In the genomic region with DNA sequence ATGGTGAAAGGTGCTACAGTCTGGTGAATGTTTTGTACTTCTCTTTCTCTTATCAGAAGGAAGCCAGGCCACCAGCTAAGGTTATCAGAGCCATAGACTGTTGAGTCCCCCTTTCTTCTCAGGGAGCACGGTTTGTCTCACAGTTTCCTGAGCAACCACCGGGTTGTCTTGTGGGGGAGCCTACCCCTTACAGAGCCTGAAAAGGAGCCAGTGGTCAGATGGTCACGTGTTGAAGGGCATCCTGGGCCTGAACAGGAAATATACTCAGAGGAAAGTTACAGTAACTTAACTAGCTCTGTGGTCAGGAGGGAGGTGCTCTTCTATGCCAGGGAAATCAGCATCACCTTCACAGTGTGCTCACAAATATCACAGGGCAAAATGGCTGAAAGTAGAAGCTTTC, we compare ENCODE assay signal across 8 cellular contexts. TPM values are rescaled to one million over a fixed set of nuclear protein-coding genes. Genes with fewer than 3 reads are reported as not detected.
DNase-seq lines count a peak whose midpoint lies in the region; ATAC-seq, FAIRE-seq and TF ChIP-seq lines count a peak whose summit lies in the region.

No MANE protein-coding gene starts in this region.

- WGBS in H1 (ENCODE audit: extremely low coverage in 1 of 2, insufficient coverage in 1 of 2, insufficient read length in 1 of 2, insufficient replicate concordance in 2 of 2, low coverage in 1 of 2, low lambda C conversion rate in 2 of 2, missing lambda C conversion rate in 1 of 2), 2 experiments = 87% methylated on average over 3 of the region's 3 CpGs; no CpG with 5 or more reads in 1 of the 2 experiments
- 30 to 45% (median 37%) methylated on average over 3 of the region's 3 CpGs for WGBS in stomach, 5 donors

- H3K4me2 ChIP-seq in SU-DHL-6 (ENCODE audit: low read depth, low read length, poor library complexity, severe bottlenecking) = peak overlapping the region; percentile 2
- no peak overlapping the region for H3K4me2 ChIP-seq in H1 (ENCODE audit: insufficient read depth in 1 of 2, low read depth in 2 of 2, low read length in 2 of 2)

- CTCF ChIA-PET in H1 (lab: Charles Lee; ENCODE audit: partially characterized antibody) = interaction anchor here (1.2 kb wide), 1 partner anchor 66 kb away, joined by 3 read pairs; no protein-coding TSS in a partner anchor

- TF ChIP-seq POLR2A in H1 (IDR thresholded peaks at IDR 0.05; ENCODE audit: control extremely low read depth in 1 of 2, low read depth in 2 of 2, low read length in 2 of 2) (no peak), stomach (IDR thresholded peaks at IDR 0.05) (no peak)

- H3K9ac ChIP-seq in SU-DHL-6 (ENCODE audit: low read length) (no peak overlapping the region), H1 (replicated peaks in 1 of 4; ENCODE audit: extremely low read depth in 1 of 4, low read depth in 3 of 4, low read length in 3 of 4) (no peak overlapping the region)

- H4K20me1 ChIP-seq in SU-DHL-6 (ENCODE audit: low read depth, low read length) = no peaks in the 10 kb centered on the region
- H4K20me1 ChIP-seq in H1 (replicated peaks in 1 of 2; ENCODE audit: control insufficient read depth in 1 of 2, insufficient read depth in 2 of 2, low read length in 2 of 2) = no peaks in the 10 kb centered on the region

- no peak overlapping the region for H4K5ac ChIP-seq in H1 (ENCODE audit: insufficient read length, low read depth, low read length)

- intact Hi-C loops in stomach (cut with DNase I; ENCODE audit: low total_unique reads) = no loop called here

- no peak for DNase-seq in H1 (ENCODE audit: low read depth in 1 of 2, low spot score in 2 of 2)
- DNase-seq in DMS53 (lab: John Stamatoyannopoulos, UW) = no peak
- no peak for DNase-seq in stomach
- no peak for DNase-seq in epidermal melanocyte (ENCODE audit: insufficient read length, low spot score)
- DNase-seq in COLO829 (ENCODE audit: low spot score) = no peak

- POLR2A ChIA-PET in H1 (lab: Charles Lee; ENCODE audit: partially characterized antibody) = no interaction called here

- H2BK12ac ChIP-seq in H1 (ENCODE audit: low read depth, low read length) = 0 out of 2 replicates have a peak overlapping the region, but pooled peaks have one; percentile 32

- H3K4me3 ChIP-seq in SU-DHL-6 (ENCODE audit: insufficient read depth, low read length, poor library complexity, severe bottlenecking) (no peak overlapping the region), H1 (ENCODE audit: extremely low read depth in 1 of 4, insufficient read depth in 2 of 4, low read depth in 3 of 4, low read length in 4 of 4) (no peak overlapping the region), stomach (no peak overlapping the region)

- TF ChIP-seq EP300 in H1 (IDR thresholded peaks at IDR 0.05; ENCODE audit: borderline replicate concordance in 1 of 2, low read depth in 2 of 2, low read length in 2 of 2) (no peak), stomach (IDR thresholded peaks at IDR 0.05) (no peak)

- H3K79me2 ChIP-seq in SU-DHL-6 (ENCODE audit: insufficient read depth, low read length) (no peaks in the 10 kb centered on the region), H1 (ENCODE audit: control insufficient read depth in 1 of 2, insufficient read depth in 2 of 2, low read length in 2 of 2) (no peaks in the 10 kb centered on the region)

- no peaks in the 10 kb centered on the region for H3K9me2 ChIP-seq in SU-DHL-6 (replicated peaks; ENCODE audit: insufficient read depth, low read length)

- H3K27me3 ChIP-seq in SU-DHL-6 (ENCODE audit: low read length) (no peaks in the 10 kb centered on the region), H1 (replicated peaks in 1 of 4; ENCODE audit: control insufficient read depth in 3 of 4, extremely low read depth in 1 of 4, insufficient read depth in 3 of 4, low read length in 3 of 4) (no peaks in the 10 kb centered on the region), stomach (no peaks in the 10 kb centered on the region)

- H3K56ac ChIP-seq in H1 (replicated peaks; ENCODE audit: insufficient read length, low read depth, low read length) = no peak overlapping the region

- H3K18ac ChIP-seq in H1 (ENCODE audit: extremely low read depth, low read length) = peak overlapping the region; percentile 26; the same call in 1 of the 2 replicates

- no peaks in the 10 kb centered on the region; the same call in 1 of the 2 replicates for H3K23me2 ChIP-seq in H1 (ENCODE audit: low read depth, low read length)

- no peak overlapping the region for H2BK20ac ChIP-seq in H1 (ENCODE audit: low read length)

- H3K9me3 ChIP-seq in SU-DHL-6 (ENCODE audit: insufficient read depth, low read length) (no peaks in the 10 kb centered on the region), H1 (ENCODE audit: insufficient read depth in 2 of 2, low read depth in 1 of 2, low read length in 1 of 2) (no peaks in the 10 kb centered on the region), stomach (no peaks in the 10 kb centered on the region)

- no peak for FAIRE-seq in H1 (lab: Jason Lieb, UNC)

- H3K4me1 ChIP-seq in H1 (replicated peaks in 1 of 4; ENCODE audit: control insufficient read depth in 3 of 4, insufficient read depth in 4 of 4, low read length in 3 of 4) (peaks cover 1 to 19% (median 12%) of the 10 kb centered on the region in 4 experiments; a peak in 4 of 7 replicates), stomach (peaks cover 4 to 20% (median 14%) of the 10 kb centered on the region in 4 donors)

- H4K8ac ChIP-seq in H1 (ENCODE audit: extremely low read depth, insufficient read depth, low read length) = no peak overlapping the region

- no peak overlapping the region for H3K4ac ChIP-seq in H1 (replicated peaks; ENCODE audit: insufficient read length, low read depth, low read length)

- H2BK5ac ChIP-seq in H1 (ENCODE audit: low read depth, low read length) = no peak overlapping the region

- H3K79me1 ChIP-seq in H1 (ENCODE audit: low read depth, low read length) = no peaks in the 10 kb centered on the region

- ATAC-seq in GM18870 (IDR thresholded peaks at IDR 0.05; ENCODE audit: unreplicated experiment) (peak; percentile 93), HG02763 (IDR thresholded peaks at IDR 0.05; ENCODE audit: unreplicated experiment) (peak; percentile 85)

- TF ChIP-seq CTCF in SU-DHL-6 (IDR thresholded peaks at IDR 0.05; ENCODE audit: insufficient read depth, low read length, poor library complexity, severe bottlenecking) = no peak
- no peak for TF ChIP-seq CTCF in H1 (IDR thresholded peaks at IDR 0.05; ENCODE audit: control extremely low read depth in 1 of 3, insufficient read depth in 1 of 3, low read depth in 1 of 3, low read length in 3 of 3)
- TF ChIP-seq CTCF in stomach (IDR thresholded peaks at IDR 0.05) = no peak

- H3K23ac ChIP-seq in H1 (ENCODE audit: insufficient read length) = no peak overlapping the region

- no peak overlapping the region for H4K91ac ChIP-seq in H1 (replicated peaks; ENCODE audit: insufficient read length, low read length)

- H2AFZ ChIP-seq in SU-DHL-6 (ENCODE audit: low read depth, low read length, severe bottlenecking) (no peak overlapping the region), H1 (ENCODE audit: low read length) (0 out of 2 replicates have a peak overlapping the region, but pooled peaks have one; percentile 31)

- H2AK5ac ChIP-seq in H1 (ENCODE audit: low read depth, low read length) = no peak overlapping the region

- TF ChIP-seq RAD21 in H1 (IDR thresholded peaks at IDR 0.05 in 1 of 2, conservative IDR thresholded peaks at IDR 0.05 in 1 of 2; ENCODE audit: low read depth in 2 of 2, low read length in 2 of 2) = no peak

- no peak overlapping the region for H2BK120ac ChIP-seq in H1 (replicated peaks; ENCODE audit: low read depth, low read length)

- H3K27ac ChIP-seq in SU-DHL-6 (ENCODE audit: low read depth, low read length) (no peak overlapping the region), H1 (ENCODE audit: low read depth, low read length) (no peak overlapping the region), stomach (peak overlapping the region in 1 of 5 donors; percentile 31)

- H3K14ac ChIP-seq in H1 (ENCODE audit: insufficient read length) = no peak overlapping the region

- H3K36me3 ChIP-seq in SU-DHL-6 (ENCODE audit: low read length) = peaks cover 3% of the 10 kb centered on the region; the same call in 1 of the 2 replicates
- no peaks in the 10 kb centered on the region for H3K36me3 ChIP-seq in H1 (ENCODE audit: control insufficient read depth in 2 of 4, insufficient read depth in 4 of 4, low read length in 3 of 4)
- H3K36me3 ChIP-seq in stomach = no peaks in the 10 kb centered on the region

- H3F3A ChIP-seq in SU-DHL-6 (ENCODE audit: insufficient read depth) = no peaks in the 10 kb centered on the region

- no peak overlapping the region for H2BK15ac ChIP-seq in H1 (ENCODE audit: low read length)

TF ChIP-seq in H1, 55 proteins besides CTCF, POLR2A, EP300 and RAD21:
- TF ChIP-seq FOSL1 (IDR thresholded peaks at IDR 0.05; ENCODE audit: insufficient read depth, low read depth, low read length) = no peak
- TF ChIP-seq RXRA (IDR thresholded peaks at IDR 0.05; ENCODE audit: insufficient read depth, low read depth, low read length) = no peak
- TF ChIP-seq EZH2 (IDR thresholded peaks at IDR 0.05; ENCODE audit: low read depth, low read length, severe bottlenecking) = no peak
- no peak for TF ChIP-seq SIX5 (IDR thresholded peaks at IDR 0.05; ENCODE audit: low read depth, low read length)

RNA-seq across cellular contexts. Expression of a gene that starts 11.6 kb away (rescaled TPM):
- total RNA-seq in H1 (2021; fragmentation: NEBNext Ultra II Directional; extraction: Animal tissue kit (Norgen Biotek cat#: 25700)) = not detected in 2 replicates
- polyA plus RNA-seq in H1 (2011; rRNA removed) = not detected in 2 replicates
- polyA plus RNA-seq in H1 (2011; cell fraction: cytosol; rRNA removed) = not detected
- polyA plus RNA-seq in H1 (2011; cell fraction: nucleus; rRNA removed) = not detected
- polyA plus RNA-seq in H1 (2012, experiment 1 of 2) = not detected in 4 replicates
- not detected for polyA plus RNA-seq in H1 (2012, experiment 2 of 2)
- 0.06 TPM for polyA plus RNA-seq in H1 (2013, experiment 1 of 2)
- not detected for polyA plus RNA-seq in H1 (2013, experiment 2 of 2)
- not detected in 2 replicates for polyA minus RNA-seq in H1 (2011; rRNA and poly(A)+ RNA removed)
- not detected for polyA minus RNA-seq in H1 (2011; cell fraction: cytosol; rRNA and poly(A)+ RNA removed)
- polyA minus RNA-seq in H1 (2011; cell fraction: nucleus; rRNA and poly(A)+ RNA removed) = not detected
- total RNA-seq in stomach = 1 to 10 TPM in 2 of 5 donors, under 1 TPM in 1, not detected in 2; 0.29 to 4.4 (median 2.9) TPM
- under 1 TPM; 0.15 to 0.25 (median 0.23) TPM for polyA plus RNA-seq in stomach
